In genomic region chr15:66046751-66047150, GRCh38 we compare ENCODE assay signal across 16 cellular contexts.
DNase-seq lines count a peak whose midpoint lies in the region; ATAC-seq, FAIRE-seq and TF ChIP-seq lines count a peak whose summit lies in the region.
"Had no signal": no experiment of that assay in that cellular context is flagged by ENCODE, and none has a peak within 500 bp of the region (broad histone marks: within the 10 kb centered on the region; RNA-seq: fewer than 3 reads in every experiment).

No MANE protein-coding gene starts in this region.

- DNase-seq in BE2C: no peak
- DNase-seq in bronchial epithelial cell (ENCODE audit: low read depth): no peak
- no peak for DNase-seq in left lung
- no peak for DNase-seq in superior temporal gyrus (ENCODE audit: extremely low spot score)
- DNase-seq: activated CD4-positive, alpha-beta memory T cell treated with anti-CD3 and anti-CD28 coated beads, Interleukin-2, amount 10 ng/mL, durations not matched to agents 7 days and 5 days; adrenal gland; AML-193; cerebellar nuclear complex; Karpas-422; left cardiac atrium; NCI-H187; stimulated activated CD4-positive, alpha-beta T cell treated with anti-CD3 and anti-CD28 coated beads, Interleukin-2, amount 100 ng/mL, for 24 hours had no signal

- H3K4me2 ChIP-seq in DOHH2 (ENCODE audit: low read length): no peak overlapping the region
- no peak overlapping the region for H3K4me2 ChIP-seq in KMS-11

- FAIRE-seq in bronchial epithelial cell (lab: Jason Lieb, UNC): peak; percentile 92

- H2AFZ ChIP-seq in KMS-11 (ENCODE audit: low read depth): no peak overlapping the region; the same call in 1 of the 2 replicates

- no peaks in the 10 kb centered on the region for H3K79me2 ChIP-seq in DOHH2 (ENCODE audit: control insufficient read depth, low read length)
- no peaks in the 10 kb centered on the region for H3K79me2 ChIP-seq in KMS-11 (ENCODE audit: insufficient read depth, low read depth)

- H3K9me3 ChIP-seq in BE2C (no peaks in the 10 kb centered on the region), DOHH2 (ENCODE audit: control insufficient read depth, insufficient read depth, low read length) (peaks cover 3% of the 10 kb centered on the region; the same call in 1 of the 2 replicates), left lung (no peaks in the 10 kb centered on the region)
- H3K9me3 ChIP-seq: adrenal gland had no signal

- H3K27me3 ChIP-seq in BE2C (no peaks in the 10 kb centered on the region), DOHH2 (ENCODE audit: control insufficient read depth, low read length) (no peaks in the 10 kb centered on the region), KMS-11 (ENCODE audit: insufficient read depth, low read depth) (no peaks in the 10 kb centered on the region), bronchial epithelial cell (ENCODE audit: control insufficient read depth, insufficient read depth, low read length) (no peaks in the 10 kb centered on the region), left lung (peaks cover 0 to 22% of the 10 kb centered on the region in 2 donors)
- H3K27me3 ChIP-seq: adrenal gland had no signal

- no peaks in the 10 kb centered on the region for H3K4me1 ChIP-seq in BE2C
- no peaks in the 10 kb centered on the region; the same call in 1 of the 2 replicates for H3K4me1 ChIP-seq in DOHH2 (ENCODE audit: control insufficient read depth, low read length)
- H3K4me1 ChIP-seq in KMS-11 (ENCODE audit: low read depth, poor library complexity, severe bottlenecking): no peaks in the 10 kb centered on the region
- H3K4me1 ChIP-seq in left lung: no peaks in the 10 kb centered on the region
- H3K4me1 ChIP-seq: adrenal gland had no signal

- H3F3A ChIP-seq in DOHH2 (ENCODE audit: control insufficient read depth, insufficient read depth): no peaks in the 10 kb centered on the region

- intact Hi-C loops in left lung (cut with DNase I): no loop called here

- H3K4me3 ChIP-seq in BE2C (ENCODE audit: low read depth, low read length) (no peak overlapping the region), DOHH2 (ENCODE audit: low read length) (no peak overlapping the region), KMS-11 (IDR thresholded peaks at IDR 0.05; ENCODE audit: insufficient read depth, low read depth, low read length) (no peak overlapping the region), bronchial epithelial cell (ENCODE audit: low read depth, low read length) (no peak overlapping the region), left lung (no peak overlapping the region)
- H3K4me3 ChIP-seq: adrenal gland had no signal

- H4K20me1 ChIP-seq in DOHH2 (ENCODE audit: control insufficient read depth, insufficient read depth, low read depth, low read length) (no peaks in the 10 kb centered on the region), KMS-11 (ENCODE audit: insufficient read depth) (no peaks in the 10 kb centered on the region)

- H3K27ac ChIP-seq in DOHH2 (ENCODE audit: low read depth, low read length) (no peak overlapping the region), KMS-11 (no peak overlapping the region), left lung (no peak overlapping the region)
- H3K27ac ChIP-seq: adrenal gland had no signal

- ATAC-seq in HG03432 (IDR thresholded peaks at IDR 0.05; ENCODE audit: unreplicated experiment) (no peak), GM18502 (IDR thresholded peaks at IDR 0.05; ENCODE audit: poor library complexity, unreplicated experiment) (no peak), left lung (no peak)

- no peaks in the 10 kb centered on the region for H3K9me2 ChIP-seq in DOHH2 (replicated peaks; ENCODE audit: control insufficient read depth, low read length)

- peak; percentile 40 for TF ChIP-seq CTCF in BE2C (IDR thresholded peaks at IDR 0.05; ENCODE audit: low read depth, low read length)
- TF ChIP-seq CTCF in DOHH2 (IDR thresholded peaks at IDR 0.05; ENCODE audit: low read depth, low read length, poor library complexity, severe bottlenecking): peak; percentile 32
- TF ChIP-seq CTCF in KMS-11 (conservative IDR thresholded peaks at IDR 0.05; ENCODE audit: low read depth, low read length): 0 out of 2 replicates have a peak, but pooled peaks have one; percentile 12
- TF ChIP-seq CTCF in bronchial epithelial cell (IDR thresholded peaks at IDR 0.05; ENCODE audit: insufficient read depth, low read length, severe bottlenecking): no peak
- TF ChIP-seq CTCF in left lung (IDR thresholded peaks at IDR 0.05): no peak

- H3K36me3 ChIP-seq in BE2C: no peaks in the 10 kb centered on the region
- peaks cover 13% of the 10 kb centered on the region; the same call in 1 of the 2 replicates for H3K36me3 ChIP-seq in DOHH2 (ENCODE audit: control insufficient read depth, low read length)
- H3K36me3 ChIP-seq in KMS-11 (ENCODE audit: insufficient read depth): no peaks in the 10 kb centered on the region
- no peaks in the 10 kb centered on the region for H3K36me3 ChIP-seq in bronchial epithelial cell (ENCODE audit: control insufficient read depth, insufficient read depth, low read length)
- H3K36me3 ChIP-seq in left lung: no peaks in the 10 kb centered on the region
- H3K36me3 ChIP-seq: adrenal gland had no signal

- no peak overlapping the region for H3K9ac ChIP-seq in KMS-11

Comparison
In these comparisons a context has a peak if more than half of its experiments do, and no peak if none do; other contexts are left out.
1. CTCF ChIP-seq: peak in BE2C (single experiment), DOHH2 (single experiment) and KMS-11 (single experiment); none in bronchial epithelial cell (single experiment) and left lung (0 of 2).